ENCODE assay signal across 1 cellular context in the genomic region with DNA sequence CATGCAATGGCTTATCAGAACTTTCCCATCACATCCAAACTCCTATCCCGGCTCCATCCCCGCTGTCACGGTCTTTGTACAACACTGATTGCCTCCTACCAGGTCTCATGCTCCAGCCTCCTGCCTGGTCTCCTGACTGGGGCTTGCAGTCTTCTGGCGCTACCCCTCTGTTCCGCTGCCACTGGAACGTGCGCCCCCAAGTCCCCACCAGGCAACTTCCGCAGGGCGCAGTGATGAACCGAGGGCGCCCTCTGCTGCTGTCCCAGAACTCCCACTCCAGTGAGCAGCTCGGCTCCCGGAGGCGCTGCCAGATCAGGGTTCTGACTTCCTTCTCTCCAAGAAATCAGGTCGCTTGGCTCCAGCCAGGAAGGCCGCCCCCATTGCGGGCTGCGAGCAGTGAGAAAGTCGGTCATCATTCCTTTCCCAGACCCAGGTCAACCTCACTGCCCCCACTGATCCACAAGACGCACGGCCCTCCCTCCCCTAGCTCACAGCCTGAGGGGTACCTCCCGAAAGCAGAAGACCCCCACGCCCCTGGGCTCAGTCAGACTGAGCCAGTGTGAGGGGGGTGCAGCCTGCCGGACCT.
TF ChIP-seq lines count a peak whose summit lies in the region.

No MANE protein-coding gene starts in this region.

TF ChIP-seq in K562, 482 proteins besides CTCF, POLR2A, EP300 and RAD21 (continued from another document):
- TF ChIP-seq, protein P1, sequence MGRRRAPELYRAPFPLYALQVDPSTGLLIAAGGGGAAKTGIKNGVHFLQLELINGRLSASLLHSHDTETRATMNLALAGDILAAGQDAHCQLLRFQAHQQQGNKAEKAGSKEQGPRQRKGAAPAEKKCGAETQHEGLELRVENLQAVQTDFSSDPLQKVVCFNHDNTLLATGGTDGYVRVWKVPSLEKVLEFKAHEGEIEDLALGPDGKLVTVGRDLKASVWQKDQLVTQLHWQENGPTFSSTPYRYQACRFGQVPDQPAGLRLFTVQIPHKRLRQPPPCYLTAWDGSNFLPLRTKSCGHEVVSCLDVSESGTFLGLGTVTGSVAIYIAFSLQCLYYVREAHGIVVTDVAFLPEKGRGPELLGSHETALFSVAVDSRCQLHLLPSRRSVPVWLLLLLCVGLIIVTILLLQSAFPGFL (CRISPR knock-in tag; IDR thresholded peaks at IDR 0.05) = no peak
- TF ChIP-seq FOXA3 (CRISPR knock-in tag; conservative IDR thresholded peaks at IDR 0.05 in 1 of 2, IDR thresholded peaks at IDR 0.05 in 1 of 2) = no peak
- no peak for TF ChIP-seq ZNF140 (CRISPR knock-in tag; IDR thresholded peaks at IDR 0.05)
- no peak for TF ChIP-seq RBM14 (IDR thresholded peaks at IDR 0.05; ENCODE audit: borderline replicate concordance, insufficient read depth, low read depth, low read length)
- no peak for TF ChIP-seq STAT5A (IDR thresholded peaks at IDR 0.05; ENCODE audit: borderline replicate concordance, low read length)
- no peak for TF ChIP-seq SREBF2 (CRISPR knock-in tag; IDR thresholded peaks at IDR 0.05)
- 0 out of 2 replicates have a peak, but pooled peaks have one; percentile 14 for TF ChIP-seq JUND (IDR thresholded peaks at IDR 0.05; ENCODE audit: borderline replicate concordance, low read depth, low read length)
- no peak for TF ChIP-seq JUND (tag; IDR thresholded peaks at IDR 0.05; ENCODE audit: borderline replicate concordance, low read depth, low read length)
- TF ChIP-seq, protein P2, sequence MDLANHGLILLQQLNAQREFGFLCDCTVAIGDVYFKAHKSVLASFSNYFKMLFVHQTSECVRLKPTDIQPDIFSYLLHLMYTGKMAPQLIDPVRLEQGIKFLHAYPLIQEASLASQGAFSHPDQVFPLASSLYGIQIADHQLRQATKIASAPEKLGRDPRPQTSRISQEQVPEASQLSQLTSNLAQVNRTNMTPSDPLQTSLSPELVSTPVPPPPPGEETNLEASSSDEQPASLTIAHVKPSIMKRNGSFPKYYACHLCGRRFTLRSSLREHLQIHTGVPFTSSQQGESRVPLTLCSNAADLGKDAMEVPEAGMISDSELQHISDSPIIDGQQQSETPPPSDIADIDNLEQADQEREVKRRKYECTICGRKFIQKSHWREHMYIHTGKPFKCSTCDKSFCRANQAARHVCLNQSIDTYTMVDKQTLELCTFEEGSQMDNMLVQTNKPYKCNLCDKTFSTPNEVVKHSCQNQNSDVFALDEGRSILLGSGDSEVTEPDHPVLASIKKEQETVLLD (IDR thresholded peaks at IDR 0.05) = no peak
- no peak for TF ChIP-seq CHD4 (IDR thresholded peaks at IDR 0.05; ENCODE audit: insufficient read depth, insufficient replicate concordance, low read depth, low read length, poor library complexity, severe bottlenecking)
- no peak for TF ChIP-seq HDAC2 (IDR thresholded peaks at IDR 0.05)
- TF ChIP-seq, protein P3, sequence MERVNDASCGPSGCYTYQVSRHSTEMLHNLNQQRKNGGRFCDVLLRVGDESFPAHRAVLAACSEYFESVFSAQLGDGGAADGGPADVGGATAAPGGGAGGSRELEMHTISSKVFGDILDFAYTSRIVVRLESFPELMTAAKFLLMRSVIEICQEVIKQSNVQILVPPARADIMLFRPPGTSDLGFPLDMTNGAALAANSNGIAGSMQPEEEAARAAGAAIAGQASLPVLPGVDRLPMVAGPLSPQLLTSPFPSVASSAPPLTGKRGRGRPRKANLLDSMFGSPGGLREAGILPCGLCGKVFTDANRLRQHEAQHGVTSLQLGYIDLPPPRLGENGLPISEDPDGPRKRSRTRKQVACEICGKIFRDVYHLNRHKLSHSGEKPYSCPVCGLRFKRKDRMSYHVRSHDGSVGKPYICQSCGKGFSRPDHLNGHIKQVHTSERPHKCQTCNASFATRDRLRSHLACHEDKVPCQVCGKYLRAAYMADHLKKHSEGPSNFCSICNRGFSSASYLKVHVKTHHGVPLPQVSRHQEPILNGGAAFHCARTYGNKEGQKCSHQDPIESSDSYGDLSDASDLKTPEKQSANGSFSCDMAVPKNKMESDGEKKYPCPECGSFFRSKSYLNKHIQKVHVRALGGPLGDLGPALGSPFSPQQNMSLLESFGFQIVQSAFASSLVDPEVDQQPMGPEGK (CRISPR knock-in tag; IDR thresholded peaks at IDR 0.05; ENCODE audit: borderline replicate concordance) = no peak
- TF ChIP-seq BCL6 (CRISPR knock-in tag; IDR thresholded peaks at IDR 0.05) = no peak
- TF ChIP-seq, protein P4, sequence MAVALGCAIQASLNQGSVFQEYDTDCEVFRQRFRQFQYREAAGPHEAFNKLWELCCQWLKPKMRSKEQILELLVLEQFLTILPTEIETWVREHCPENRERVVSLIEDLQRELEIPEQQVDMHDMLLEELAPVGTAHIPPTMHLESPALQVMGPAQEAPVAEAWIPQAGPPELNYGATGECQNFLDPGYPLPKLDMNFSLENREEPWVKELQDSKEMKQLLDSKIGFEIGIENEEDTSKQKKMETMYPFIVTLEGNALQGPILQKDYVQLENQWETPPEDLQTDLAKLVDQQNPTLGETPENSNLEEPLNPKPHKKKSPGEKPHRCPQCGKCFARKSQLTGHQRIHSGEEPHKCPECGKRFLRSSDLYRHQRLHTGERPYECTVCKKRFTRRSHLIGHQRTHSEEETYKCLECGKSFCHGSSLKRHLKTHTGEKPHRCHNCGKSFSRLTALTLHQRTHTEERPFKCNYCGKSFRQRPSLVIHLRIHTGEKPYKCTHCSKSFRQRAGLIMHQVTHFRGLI (CRISPR knock-in tag; IDR thresholded peaks at IDR 0.05) = no peak
- no peak for TF ChIP-seq ZNF121 (CRISPR knock-in tag; conservative IDR thresholded peaks at IDR 0.05)
- TF ChIP-seq CBX1 (IDR thresholded peaks at IDR 0.05; ENCODE audit: low read depth) = no peak
- TF ChIP-seq NFXL1 (CRISPR knock-in tag; IDR thresholded peaks at IDR 0.05) = no peak
- no peak for TF ChIP-seq SMAD1 (IDR thresholded peaks at IDR 0.05; ENCODE audit: low read depth, low read length, partially characterized antibody)
- no peak for TF ChIP-seq CCAR2 (IDR thresholded peaks at IDR 0.05; ENCODE audit: low read depth, low read length)
- TF ChIP-seq, protein P5, sequence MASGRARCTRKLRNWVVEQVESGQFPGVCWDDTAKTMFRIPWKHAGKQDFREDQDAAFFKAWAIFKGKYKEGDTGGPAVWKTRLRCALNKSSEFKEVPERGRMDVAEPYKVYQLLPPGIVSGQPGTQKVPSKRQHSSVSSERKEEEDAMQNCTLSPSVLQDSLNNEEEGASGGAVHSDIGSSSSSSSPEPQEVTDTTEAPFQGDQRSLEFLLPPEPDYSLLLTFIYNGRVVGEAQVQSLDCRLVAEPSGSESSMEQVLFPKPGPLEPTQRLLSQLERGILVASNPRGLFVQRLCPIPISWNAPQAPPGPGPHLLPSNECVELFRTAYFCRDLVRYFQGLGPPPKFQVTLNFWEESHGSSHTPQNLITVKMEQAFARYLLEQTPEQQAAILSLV (tag; IDR thresholded peaks at IDR 0.05) = no peak
- no peak for TF ChIP-seq TEAD1 (CRISPR knock-in tag; IDR thresholded peaks at IDR 0.05)
- TF ChIP-seq FOXA1 (IDR thresholded peaks at IDR 0.05; ENCODE audit: borderline replicate concordance) = no peak
- TF ChIP-seq, protein P6, sequence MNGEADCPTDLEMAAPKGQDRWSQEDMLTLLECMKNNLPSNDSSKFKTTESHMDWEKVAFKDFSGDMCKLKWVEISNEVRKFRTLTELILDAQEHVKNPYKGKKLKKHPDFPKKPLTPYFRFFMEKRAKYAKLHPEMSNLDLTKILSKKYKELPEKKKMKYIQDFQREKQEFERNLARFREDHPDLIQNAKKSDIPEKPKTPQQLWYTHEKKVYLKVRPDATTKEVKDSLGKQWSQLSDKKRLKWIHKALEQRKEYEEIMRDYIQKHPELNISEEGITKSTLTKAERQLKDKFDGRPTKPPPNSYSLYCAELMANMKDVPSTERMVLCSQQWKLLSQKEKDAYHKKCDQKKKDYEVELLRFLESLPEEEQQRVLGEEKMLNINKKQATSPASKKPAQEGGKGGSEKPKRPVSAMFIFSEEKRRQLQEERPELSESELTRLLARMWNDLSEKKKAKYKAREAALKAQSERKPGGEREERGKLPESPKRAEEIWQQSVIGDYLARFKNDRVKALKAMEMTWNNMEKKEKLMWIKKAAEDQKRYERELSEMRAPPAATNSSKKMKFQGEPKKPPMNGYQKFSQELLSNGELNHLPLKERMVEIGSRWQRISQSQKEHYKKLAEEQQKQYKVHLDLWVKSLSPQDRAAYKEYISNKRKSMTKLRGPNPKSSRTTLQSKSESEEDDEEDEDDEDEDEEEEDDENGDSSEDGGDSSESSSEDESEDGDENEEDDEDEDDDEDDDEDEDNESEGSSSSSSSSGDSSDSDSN (IDR thresholded peaks at IDR 0.05; ENCODE audit: borderline replicate concordance in 1 of 2, low read depth in 2 of 2, low read length in 2 of 2) = no peak
- no peak for TF ChIP-seq COPS2 (conservative IDR thresholded peaks at IDR 0.05)
- no peak for TF ChIP-seq DPF2 (IDR thresholded peaks at IDR 0.05)
- TF ChIP-seq ZBTB7A (IDR thresholded peaks at IDR 0.05; ENCODE audit: borderline replicate concordance, control insufficient read depth, low read depth, low read length) = peak; percentile 73
- TF ChIP-seq NFIC (IDR thresholded peaks at IDR 0.05) = no peak
- TF ChIP-seq HDAC3 (IDR thresholded peaks at IDR 0.05; ENCODE audit: borderline replicate concordance, partially characterized antibody) = no peak
